ENCODE assay signal across 2 cellular contexts in genomic region chr12:53061404-53062010, GRCh38.
TF ChIP-seq lines count a peak whose summit lies in the region.

No MANE protein-coding gene starts in this region.

TF ChIP-seq in HCT116, 20 proteins besides CTCF, POLR2A, EP300 and RAD21:
- TF ChIP-seq SRF (IDR thresholded peaks at IDR 0.05; ENCODE audit: low read depth) = no peak
- no peak for TF ChIP-seq ZNF274 (IDR thresholded peaks at IDR 0.05; ENCODE audit: low read depth, low read length)
- TF ChIP-seq ZBTB33 (IDR thresholded peaks at IDR 0.05; ENCODE audit: extremely low read depth, insufficient replicate concordance, low read length) = no peak
- peak; percentile 83 for TF ChIP-seq TCF7L2 (IDR thresholded peaks at IDR 0.05; ENCODE audit: borderline replicate concordance, extremely low read depth, insufficient read depth, insufficient read length)
- TF ChIP-seq MAX (IDR thresholded peaks at IDR 0.05) = no peak
- no peak for TF ChIP-seq EZH2phosphoT487 (IDR thresholded peaks at IDR 0.05; ENCODE audit: borderline replicate concordance)
- TF ChIP-seq POLR2AphosphoS5 (IDR thresholded peaks at IDR 0.05; ENCODE audit: low read depth, low read length) = peak; percentile 34; the same call in 1 of the 2 replicates
- TF ChIP-seq EGR1 (IDR thresholded peaks at IDR 0.05; ENCODE audit: low read depth) = no peak
- no peak for TF ChIP-seq CBX3 (IDR thresholded peaks at IDR 0.05; ENCODE audit: low read depth)
- no peak for TF ChIP-seq SIN3A (IDR thresholded peaks at IDR 0.05; ENCODE audit: low read depth)
TF ChIP-seq in HCT116: peak in this region for 2.

TF ChIP-seq in endothelial cell of umbilical vein, 7 proteins besides CTCF, POLR2A, EP300 and RAD21:
- TF ChIP-seq EZH2 (IDR thresholded peaks at IDR 0.05; ENCODE audit: borderline replicate concordance, low read depth, low read length, severe bottlenecking) = no peak
- no peak for TF ChIP-seq MAX (IDR thresholded peaks at IDR 0.05; ENCODE audit: insufficient read depth, insufficient read length)
- TF ChIP-seq POLR2AphosphoS5 (IDR thresholded peaks at IDR 0.05; ENCODE audit: insufficient read depth, low read depth, low read length) = no peak
- no peak for TF ChIP-seq JUN (IDR thresholded peaks at IDR 0.05; ENCODE audit: borderline replicate concordance, insufficient read depth, insufficient read length, low read depth)
- TF ChIP-seq MYC (IDR thresholded peaks at IDR 0.05; ENCODE audit: low read depth, low read length) = no peak
- TF ChIP-seq FOS (IDR thresholded peaks at IDR 0.05; ENCODE audit: borderline replicate concordance, insufficient read depth, low read length) = no peak
- TF ChIP-seq GATA2 (IDR thresholded peaks at IDR 0.05; ENCODE audit: insufficient read depth, insufficient read length, low read depth, low read length) = no peak
